In genomic region chr10:129332476-129332875, GRCh38 we compare ENCODE assay signal across 9 cellular contexts.
DNase-seq lines count a peak whose midpoint lies in the region; ATAC-seq and TF ChIP-seq lines count a peak whose summit lies in the region.
"Had no signal": no experiment of that assay in that cellular context is flagged by ENCODE, and none has a peak within 500 bp of the region (broad histone marks: within the 10 kb centered on the region; RNA-seq: fewer than 3 reads in every experiment).

No MANE protein-coding gene starts in this region.

- H3K36me3 ChIP-seq in SJCRH30, result no peaks in the 10 kb centered on the region

- H3K4me1 ChIP-seq in SJCRH30, result no peaks in the 10 kb centered on the region

- H3K27me3 ChIP-seq in SJCRH30, result no peaks in the 10 kb centered on the region

- no peak for DNase-seq in AG09319 (ENCODE audit: extremely low read depth, low read depth)
- peak; percentile 7 to 35 for DNase-seq in SJCRH30
- DNase-seq in iPS DF 19.7 (ENCODE audit: low read depth, low spot score), result peak; percentile 25
- no peak for DNase-seq in 8988T
- DNase-seq in GM19238 (ENCODE audit: insufficient read length, low spot score), result no peak
- DNase-seq in Kasumi-1 (lab: John Stamatoyannopoulos, UW), result no peak
- DNase-seq: activated gamma-delta T cell treated with Interleukin-2 at 50 U/mL for 16 hours had no signal

- no peak for ATAC-seq in HG02571 (IDR thresholded peaks at IDR 0.05; ENCODE audit: unreplicated experiment)

- peak; percentile 16 for TF ChIP-seq CTCF in AG09319 (IDR thresholded peaks at IDR 0.05; ENCODE audit: low read depth, low read length)
- TF ChIP-seq CTCF in GM12872 (IDR thresholded peaks at IDR 0.05; ENCODE audit: insufficient read depth, low read depth, low read length), result peak; percentile 25; the same call in 1 of the 3 replicates

- H3K27ac ChIP-seq in SJCRH30, result no peak overlapping the region

- no peak overlapping the region for H3K4me3 ChIP-seq in SJCRH30

- no peaks in the 10 kb centered on the region for H3K9me3 ChIP-seq in SJCRH30 (replicated peaks)

Comparison
In these comparisons a context has a peak if more than half of its experiments do, and no peak if none do; other contexts are left out.
1. DNase-seq: peak in SJCRH30 (2 of 2) and iPS DF 19.7 (single experiment); none in AG09319 (single experiment), 8988T (single experiment), GM19238 (single experiment) and Kasumi-1 (0 of 2).